In the genomic region with DNA sequence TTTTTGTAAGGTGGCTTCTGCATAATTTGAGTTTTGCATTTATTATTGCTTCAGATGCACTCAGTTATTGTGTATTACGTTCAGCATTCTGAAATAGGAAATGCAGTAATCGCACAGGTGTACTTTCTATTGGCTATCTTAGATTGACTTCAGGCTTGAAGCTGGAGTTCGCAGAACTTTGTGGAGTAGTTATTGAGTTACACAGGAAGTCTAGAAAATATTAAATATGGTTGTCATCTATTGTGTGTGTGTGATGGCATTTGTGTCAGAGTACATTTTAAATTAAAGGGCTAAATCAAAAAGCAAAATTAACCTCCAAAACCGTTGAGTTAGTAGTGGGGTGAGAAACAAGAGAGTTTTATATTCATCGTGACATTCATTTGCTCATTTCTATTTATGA, we compare ENCODE assay signal across 8 cellular contexts. TPM values are rescaled to one million over a fixed set of nuclear protein-coding genes. Genes with fewer than 3 reads are reported as not detected.
DNase-seq lines count a peak whose midpoint lies in the region; ATAC-seq, FAIRE-seq and TF ChIP-seq lines count a peak whose summit lies in the region.

No MANE protein-coding gene starts in this region.

- H3K4me3 Mint-ChIP-seq in effector memory CD8-positive, alpha-beta T cell, result peak overlapping the region; percentile 81 to 90

- H3K36me3 ChIP-seq in OCI-LY3 (replicated peaks; ENCODE audit: low read depth, low read length) (peaks cover 32% of the 10 kb centered on the region), ovary (no peaks in the 10 kb centered on the region)

- H3K4me3 ChIP-seq in OCI-LY3 (ENCODE audit: low read length), result peak overlapping the region; percentile 86
- peak overlapping the region; percentile 82 for H3K4me3 ChIP-seq in ovary

- intact Hi-C loops in ovary (cut with DNase I), result no loop called here

- peaks cover 66% of the 10 kb centered on the region for H3K79me2 ChIP-seq in OCI-LY3 (ENCODE audit: low read length)

- TF ChIP-seq EP300 in ovary (IDR thresholded peaks at IDR 0.05), result no peak

- peak; percentile 71 for FAIRE-seq in GM12892 (lab: Jason Lieb, UNC)
- no peak for FAIRE-seq in HTR-8/SVneo (lab: Jason Lieb, UNC)

- DNase-seq in GM12892 (ENCODE audit: insufficient read length) (no peak), ovary (no peak), NCI-H510A (lab: John Stamatoyannopoulos, UW) (no peak), HTR-8/SVneo (ENCODE audit: insufficient read length, low spot score) (no peak)
- no peak for DNase-seq in effector memory CD8-positive, alpha-beta T cell

- H3K27me3 ChIP-seq in OCI-LY3 (ENCODE audit: low read depth, low read length) (no peaks in the 10 kb centered on the region), ovary (no peaks in the 10 kb centered on the region)

- peaks cover 49% of the 10 kb centered on the region for H3K36me3 Mint-ChIP-seq in effector memory CD8-positive, alpha-beta T cell (ENCODE audit: insufficient read depth)

- TF ChIP-seq CTCF in OCI-LY3 (IDR thresholded peaks at IDR 0.05; ENCODE audit: low read depth, low read length), result no peak
- no peak for TF ChIP-seq CTCF in ovary (IDR thresholded peaks at IDR 0.05)

- peaks cover 14% of the 10 kb centered on the region for H3K4me1 ChIP-seq in OCI-LY3 (ENCODE audit: low read length)
- H3K4me1 ChIP-seq in ovary (ENCODE audit: insufficient read depth), result peaks cover 6% of the 10 kb centered on the region

- no peak for TF ChIP-seq POLR2A in GM12892 (IDR thresholded peaks at IDR 0.05; ENCODE audit: low read depth, low read length)
- TF ChIP-seq POLR2A in ovary (IDR thresholded peaks at IDR 0.05), result no peak

- peaks cover 33 to 46% of the 10 kb centered on the region in 2 donors for H3K4me1 Mint-ChIP-seq in effector memory CD8-positive, alpha-beta T cell (ENCODE audit: low read depth in 2 of 2)

- peak overlapping the region; percentile 94 to 99 for H3K27ac Mint-ChIP-seq in effector memory CD8-positive, alpha-beta T cell

- H3K4me2 ChIP-seq in OCI-LY3 (ENCODE audit: low read length), result peak overlapping the region; percentile 65

- H3K27me3 Mint-ChIP-seq in effector memory CD8-positive, alpha-beta T cell, result no peaks in the 10 kb centered on the region

- H2AFZ ChIP-seq in OCI-LY3 (ENCODE audit: low read depth, low read length), result no peak overlapping the region

- peaks cover 3% of the 10 kb centered on the region for H4K20me1 ChIP-seq in OCI-LY3 (ENCODE audit: insufficient read depth, low read length)

- H3K9me3 ChIP-seq in OCI-LY3 (ENCODE audit: insufficient read depth, low read length) (no peaks in the 10 kb centered on the region), ovary (no peaks in the 10 kb centered on the region)

- no peak for ATAC-seq in effector memory CD8-positive, alpha-beta T cell (replicated peaks)
- ATAC-seq in GM19397 (IDR thresholded peaks at IDR 0.05; ENCODE audit: unreplicated experiment) (no peak), GM21360 (IDR thresholded peaks at IDR 0.05; ENCODE audit: unreplicated experiment) (no peak)

- H3K9me3 Mint-ChIP-seq in effector memory CD8-positive, alpha-beta T cell, result no peaks in the 10 kb centered on the region

- no peak overlapping the region for H3K27ac ChIP-seq in OCI-LY3 (ENCODE audit: low read length)
- peak overlapping the region in 1 of 2 donors; percentile 99 for H3K27ac ChIP-seq in ovary

- H3K9ac ChIP-seq in OCI-LY3 (ENCODE audit: low read length), result peak overlapping the region; percentile 82

- 11 to 19% (median 12%) methylated on average over 5 of the region's 5 CpGs for WGBS in ovary, 3 donors

RNA-seq across cellular contexts. Expression of a gene that starts 2.7 kb away (rescaled TPM):
- polyA plus RNA-seq in GM12892 (2012; ENCODE audit: missing spikeins), result 9.9 TPM
- total RNA-seq in ovary, result 10 to 100 TPM; 29.0 to 39.5 (median 34.8) TPM
- 10 to 100 TPM in 1 of 2 donors, 1 to 10 TPM in 1; 7.9 to 11.7 TPM for polyA plus RNA-seq in ovary
